Comparison of ENCODE assay signal across 8 cellular contexts in the genomic region with DNA sequence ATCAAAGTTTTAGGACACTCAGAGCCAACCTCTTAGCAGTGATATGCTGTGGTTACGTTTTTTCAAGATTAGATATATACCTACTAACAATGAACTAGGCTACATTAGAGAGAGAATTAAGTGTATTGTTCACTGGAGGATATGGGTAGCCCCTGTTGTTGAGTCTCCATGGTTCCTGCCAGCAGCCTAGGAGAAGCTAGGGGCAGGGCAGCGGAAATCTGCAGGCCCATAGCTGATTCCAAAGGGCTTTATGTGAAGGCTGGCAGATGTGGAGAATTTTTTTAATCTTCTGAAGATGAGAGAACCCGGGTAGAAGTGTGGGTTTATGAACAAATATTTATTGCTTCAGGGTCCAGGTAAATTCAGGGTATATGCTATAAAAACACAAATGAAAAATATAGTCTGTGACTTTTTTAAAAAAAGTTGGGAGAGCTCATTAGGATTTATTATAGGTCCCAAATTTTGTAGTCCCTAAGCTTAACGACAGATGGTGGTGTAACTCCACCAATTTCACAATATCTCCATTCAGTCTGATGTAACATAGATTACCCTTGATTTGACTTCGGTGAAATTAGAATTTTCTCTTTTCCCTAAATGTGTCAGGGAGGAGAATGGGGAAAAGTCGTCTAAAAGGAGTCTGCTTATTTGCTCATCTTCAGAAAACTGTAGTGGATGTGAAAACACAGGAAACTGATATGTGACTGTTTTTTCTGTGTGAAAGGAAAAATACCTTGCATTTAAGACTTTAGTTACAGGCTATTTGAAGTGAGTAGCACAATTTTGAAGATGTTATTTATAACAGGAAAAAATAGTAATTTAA.
A peak's percentile ranks its signal among the peaks of the same experiment; 100 is the strongest.
DNase-seq lines count a peak whose midpoint lies in the region; ATAC-seq and TF ChIP-seq lines count a peak whose summit lies in the region.

No MANE protein-coding gene starts in this region.

- H3K79me2 ChIP-seq in DOHH2 (ENCODE audit: control insufficient read depth, low read length), result no peaks in the 10 kb centered on the region

- peaks cover 4% of the 10 kb centered on the region for H3K9me3 ChIP-seq in DOHH2 (ENCODE audit: control insufficient read depth, insufficient read depth, low read length)
- H3K9me3 ChIP-seq in SJCRH30 (replicated peaks), result no peaks in the 10 kb centered on the region

- ATAC-seq in HG03460 (IDR thresholded peaks at IDR 0.05; ENCODE audit: unreplicated experiment) (no peak), GM21737 (IDR thresholded peaks at IDR 0.05; ENCODE audit: unreplicated experiment) (no peak)

- no peak overlapping the region for H3K27ac ChIP-seq in DOHH2 (ENCODE audit: low read depth, low read length)
- no peak overlapping the region for H3K27ac ChIP-seq in SJCRH30

- H3F3A ChIP-seq in DOHH2 (ENCODE audit: control insufficient read depth, insufficient read depth), result no peaks in the 10 kb centered on the region

- no peaks in the 10 kb centered on the region for H3K36me3 ChIP-seq in DOHH2 (ENCODE audit: control insufficient read depth, low read length)
- H3K36me3 ChIP-seq in SJCRH30, result no peaks in the 10 kb centered on the region

- TF ChIP-seq CTCF in DOHH2 (IDR thresholded peaks at IDR 0.05; ENCODE audit: low read depth, low read length, poor library complexity, severe bottlenecking), result peak; percentile 62
- peak; percentile 63 for TF ChIP-seq CTCF in fibroblast of mammary gland (conservative IDR thresholded peaks at IDR 0.05; ENCODE audit: control insufficient read depth, insufficient read depth, low read depth, low read length)

- no peak overlapping the region for H3K4me3 ChIP-seq in DOHH2 (ENCODE audit: low read length)
- no peak overlapping the region for H3K4me3 ChIP-seq in SJCRH30
- H3K4me3 ChIP-seq in fibroblast of mammary gland (ENCODE audit: control insufficient read depth, low read depth, low read length), result no peak overlapping the region

- peak; percentile 75 to 80 for DNase-seq in Kasumi-1 (lab: John Stamatoyannopoulos, UW)
- peak; percentile 26 to 83 for DNase-seq in SJCRH30
- peak; percentile 78 for DNase-seq in fibroblast of mammary gland (ENCODE audit: low read depth)
- peak; percentile 36 for DNase-seq in putamen (ENCODE audit: low spot score)
- no peak for DNase-seq in HK-2 (ENCODE audit: unreplicated experiment)

- no peaks in the 10 kb centered on the region for H3K9me2 ChIP-seq in DOHH2 (replicated peaks; ENCODE audit: control insufficient read depth, low read length)

- H3K27me3 ChIP-seq in DOHH2 (ENCODE audit: control insufficient read depth, low read length) (peaks cover 19% of the 10 kb centered on the region), SJCRH30 (no peaks in the 10 kb centered on the region)

- no peak overlapping the region for H3K4me2 ChIP-seq in DOHH2 (ENCODE audit: low read length)

- no peaks in the 10 kb centered on the region for H3K4me1 ChIP-seq in DOHH2 (ENCODE audit: control insufficient read depth, low read length)
- peaks cover 3% of the 10 kb centered on the region; the same call in 1 of the 2 replicates for H3K4me1 ChIP-seq in SJCRH30

- no peaks in the 10 kb centered on the region for H4K20me1 ChIP-seq in DOHH2 (ENCODE audit: control insufficient read depth, insufficient read depth, low read depth, low read length)
